Comparison of ENCODE assay signal across 21 cellular contexts in genomic region chr6:95517004-95517403, GRCh38.
DNase-seq lines count a peak whose midpoint lies in the region; ATAC-seq, FAIRE-seq and TF ChIP-seq lines count a peak whose summit lies in the region.
"Had no signal": no experiment of that assay in that cellular context is flagged by ENCODE, and none has a peak within 500 bp of the region (broad histone marks: within the 10 kb centered on the region; RNA-seq: fewer than 3 reads in every experiment).

No MANE protein-coding gene starts in this region.

- H3K4me3 ChIP-seq in HUES6 (ENCODE audit: low read depth, low read length) (no peak overlapping the region), H1 (ENCODE audit: extremely low read depth in 1 of 4, insufficient read depth in 2 of 4, low read depth in 3 of 4, low read length in 4 of 4) (no peak overlapping the region), trophoblast cell (ENCODE audit: low read depth, low read length) (no peak overlapping the region)
- H3K4me3 ChIP-seq: GM12878 had no signal

- no peaks in the 10 kb centered on the region for H3K36me3 ChIP-seq in HUES6 (ENCODE audit: control insufficient read depth, insufficient read depth, low read length)
- H3K36me3 ChIP-seq in H1 (ENCODE audit: control insufficient read depth in 2 of 4, insufficient read depth in 4 of 4, low read length in 3 of 4), result no peaks in the 10 kb centered on the region; a peak in 1 of 8 replicates
- H3K36me3 ChIP-seq in trophoblast cell (ENCODE audit: control insufficient read depth in 1 of 2, insufficient read depth in 2 of 2, low read length in 2 of 2), result no peaks in the 10 kb centered on the region
- H3K36me3 ChIP-seq: BE2C had no signal

- H4K20me1 ChIP-seq in H1 (replicated peaks in 1 of 2; ENCODE audit: control insufficient read depth in 1 of 2, insufficient read depth in 2 of 2, low read length in 2 of 2), result no peaks in the 10 kb centered on the region

- no peak overlapping the region for H2BK20ac ChIP-seq in H1 (ENCODE audit: low read length)

- H3K18ac ChIP-seq in H1 (ENCODE audit: extremely low read depth, low read length) (no peak overlapping the region), trophoblast cell (ENCODE audit: low read length) (no peak overlapping the region)

- WGBS in H1 (ENCODE audit: extremely low coverage in 1 of 2, insufficient coverage in 1 of 2, insufficient read length in 1 of 2, insufficient replicate concordance in 2 of 2, low coverage in 1 of 2, low lambda C conversion rate in 2 of 2, missing lambda C conversion rate in 1 of 2), 2 experiments, result 84% methylated on average over 2 of the region's 2 CpGs; no CpG with 5 or more reads in 1 of the 2 experiments
- no CpG with 5 or more reads among the region's 2 CpGs for WGBS in trophoblast cell (ENCODE audit: extremely low coverage, insufficient coverage, insufficient read length)

- H3K4ac ChIP-seq in H1 (replicated peaks; ENCODE audit: insufficient read length, low read depth, low read length), result no peak overlapping the region
- H3K4ac ChIP-seq in trophoblast cell (ENCODE audit: low read depth, low read length), result no peak overlapping the region

- H4K91ac ChIP-seq in H1 (replicated peaks; ENCODE audit: insufficient read length, low read length) (no peak overlapping the region), trophoblast cell (ENCODE audit: low read depth, low read length) (peak overlapping the region; percentile 35)

- no peak overlapping the region for H2AK5ac ChIP-seq in H1 (ENCODE audit: low read depth, low read length)
- no peak overlapping the region for H2AK5ac ChIP-seq in trophoblast cell (ENCODE audit: low read length)

- no peak for TF ChIP-seq POLR2A in H1 (IDR thresholded peaks at IDR 0.05; ENCODE audit: control extremely low read depth in 1 of 2, low read depth in 2 of 2, low read length in 2 of 2)

- TF ChIP-seq RAD21 in H1 (IDR thresholded peaks at IDR 0.05 in 1 of 2, conservative IDR thresholded peaks at IDR 0.05 in 1 of 2; ENCODE audit: low read depth in 2 of 2, low read length in 2 of 2), result no peak

- H3K27ac ChIP-seq in HUES6 (ENCODE audit: low read depth, low read length) (0 out of 2 replicates have a peak overlapping the region, but pooled peaks have one; percentile 80), H1 (ENCODE audit: low read depth, low read length) (peak overlapping the region; percentile 15; the same call in 1 of the 2 replicates), trophoblast cell (ENCODE audit: low read depth, low read length) (peak overlapping the region; percentile 47)

- no peak overlapping the region for H2BK120ac ChIP-seq in H1 (replicated peaks; ENCODE audit: low read depth, low read length)
- no peak overlapping the region for H2BK120ac ChIP-seq in trophoblast cell (ENCODE audit: insufficient read depth, low read length, poor library complexity)

- DNase-seq in ELF-1 (ENCODE audit: low read depth, low spot score) (peak; percentile 43), H1 (ENCODE audit: low read depth in 1 of 2, low spot score in 2 of 2) (no peak), trophoblast cell (no peak), nucleus accumbens (lab: John Stamatoyannopoulos, UW) (no peak), cerebellum (ENCODE audit: low spot score) (no peak), NCI-H1930 (lab: John Stamatoyannopoulos, UW) (no peak)
- DNase-seq: 8988T; ACHN; BE2C; C1 segment of cervical spinal cord; CD4-positive, CD25-positive, alpha-beta regulatory T cell; DMS79 treated with DMSO at 0.1 percent for 48 hours; HCEC 1CT; HFFc6; IMR-90; Karpas-422; KBM-7 had no signal

- peak overlapping the region; percentile 81 for H2BK12ac ChIP-seq in H1 (ENCODE audit: low read depth, low read length)
- no peak overlapping the region for H2BK12ac ChIP-seq in trophoblast cell (ENCODE audit: low read length)

- H3K4me1 ChIP-seq in HUES6 (ENCODE audit: control insufficient read depth, insufficient read depth, low read length), result peaks cover 33% of the 10 kb centered on the region
- H3K4me1 ChIP-seq in H1 (replicated peaks in 1 of 4; ENCODE audit: control insufficient read depth in 3 of 4, insufficient read depth in 4 of 4, low read length in 3 of 4), result peaks cover 0 to 7% (median 2%) of the 10 kb centered on the region in 4 experiments; a peak in 2 of 7 replicates
- peaks cover 3 to 6% of the 10 kb centered on the region in 2 experiments for H3K4me1 ChIP-seq in trophoblast cell (ENCODE audit: control insufficient read depth in 1 of 2, insufficient read depth in 2 of 2, low read length in 2 of 2)
- H3K4me1 ChIP-seq: BE2C had no signal

- no peaks in the 10 kb centered on the region for H3K79me2 ChIP-seq in H1 (ENCODE audit: control insufficient read depth in 1 of 2, insufficient read depth in 2 of 2, low read length in 2 of 2)
- H3K79me2 ChIP-seq in trophoblast cell (ENCODE audit: control insufficient read depth, insufficient read depth, low read length, poor library complexity), result no peaks in the 10 kb centered on the region

- H3K4me2 ChIP-seq in H1 (ENCODE audit: insufficient read depth in 1 of 2, low read depth in 2 of 2, low read length in 2 of 2) (no peak overlapping the region), trophoblast cell (ENCODE audit: low read length) (no peak overlapping the region)

- TF ChIP-seq EP300 in H1 (IDR thresholded peaks at IDR 0.05; ENCODE audit: borderline replicate concordance in 1 of 2, low read depth in 2 of 2, low read length in 2 of 2), result no peak

- CTCF ChIA-PET in H1 (lab: Charles Lee; ENCODE audit: partially characterized antibody), result no interaction called here

- H3K9me3 ChIP-seq in HUES6 (ENCODE audit: control insufficient read depth, insufficient read depth, low read depth, low read length) (no peaks in the 10 kb centered on the region), H1 (ENCODE audit: insufficient read depth in 2 of 2, low read depth in 1 of 2, low read length in 1 of 2) (no peaks in the 10 kb centered on the region), trophoblast cell (ENCODE audit: insufficient read depth, low read depth, low read length) (no peaks in the 10 kb centered on the region)
- H3K9me3 ChIP-seq: BE2C had no signal

- TF ChIP-seq CTCF in H1 (IDR thresholded peaks at IDR 0.05; ENCODE audit: control extremely low read depth in 1 of 3, insufficient read depth in 1 of 3, low read depth in 1 of 3, low read length in 3 of 3), result no peak

- H3K27me3 ChIP-seq in HUES6 (ENCODE audit: control insufficient read depth, insufficient read depth, low read length) (no peaks in the 10 kb centered on the region), H1 (replicated peaks in 1 of 4; ENCODE audit: control insufficient read depth in 3 of 4, extremely low read depth in 1 of 4, insufficient read depth in 3 of 4, low read length in 3 of 4) (no peaks in the 10 kb centered on the region), trophoblast cell (ENCODE audit: insufficient read depth, low read length) (no peaks in the 10 kb centered on the region)
- H3K27me3 ChIP-seq: BE2C had no signal

- H3K14ac ChIP-seq in H1 (ENCODE audit: insufficient read length) (no peak overlapping the region), trophoblast cell (ENCODE audit: low read length) (no peak overlapping the region)

- no peak for ATAC-seq in HG03175 (IDR thresholded peaks at IDR 0.05; ENCODE audit: unreplicated experiment)
- ATAC-seq: GM12878 had no signal

- no peak overlapping the region for H4K5ac ChIP-seq in H1 (ENCODE audit: insufficient read length, low read depth, low read length)

- H2BK5ac ChIP-seq in H1 (ENCODE audit: low read depth, low read length), result no peak overlapping the region
- no peak overlapping the region for H2BK5ac ChIP-seq in trophoblast cell (ENCODE audit: low read depth, low read length, poor library complexity)

- no peak overlapping the region for H2AFZ ChIP-seq in H1 (ENCODE audit: low read length)
- H2AFZ ChIP-seq in trophoblast cell (ENCODE audit: insufficient read depth, low read length, poor library complexity), result no peak overlapping the region

- H4K12ac ChIP-seq in trophoblast cell (ENCODE audit: low read depth, low read length), result no peak overlapping the region

- no peaks in the 10 kb centered on the region for H3K23me2 ChIP-seq in H1 (ENCODE audit: low read depth, low read length)

- H3K79me1 ChIP-seq in H1 (ENCODE audit: low read depth, low read length) (no peaks in the 10 kb centered on the region), trophoblast cell (ENCODE audit: low read length) (no peaks in the 10 kb centered on the region)

- H3K23ac ChIP-seq in H1 (ENCODE audit: insufficient read length), result no peak overlapping the region
- no peak overlapping the region for H3K23ac ChIP-seq in trophoblast cell (ENCODE audit: low read length)

- H3K56ac ChIP-seq in H1 (replicated peaks; ENCODE audit: insufficient read length, low read depth, low read length), result no peak overlapping the region

- peak overlapping the region; percentile 77; the same call in 1 of the 2 replicates for H2BK15ac ChIP-seq in H1 (ENCODE audit: low read length)

- H4K8ac ChIP-seq in H1 (ENCODE audit: extremely low read depth, insufficient read depth, low read length) (no peak overlapping the region), trophoblast cell (ENCODE audit: low read depth, low read length) (no peak overlapping the region)

- POLR2A ChIA-PET in H1 (lab: Charles Lee; ENCODE audit: partially characterized antibody), result no interaction called here

- FAIRE-seq in H1 (lab: Jason Lieb, UNC), result no peak
- FAIRE-seq: GM12878, H54 had no signal

- H3K9ac ChIP-seq in HUES6 (ENCODE audit: low read length) (peak overlapping the region; percentile 22), H1 (replicated peaks in 1 of 4; ENCODE audit: extremely low read depth in 1 of 4, low read depth in 3 of 4, low read length in 3 of 4) (no peak overlapping the region), trophoblast cell (ENCODE audit: low read length) (no peak overlapping the region)

TF ChIP-seq in H1, 55 proteins besides CTCF, POLR2A, EP300 and RAD21 (continues in another document):
- TF ChIP-seq YY1 (IDR thresholded peaks at IDR 0.05; ENCODE audit: low read depth, low read length), result no peak
- no peak for TF ChIP-seq GABPA (IDR thresholded peaks at IDR 0.05; ENCODE audit: borderline replicate concordance, insufficient read depth, low read length)
- no peak for TF ChIP-seq EGR1 (IDR thresholded peaks at IDR 0.05; ENCODE audit: borderline replicate concordance, low read depth, low read length)
- no peak for TF ChIP-seq TAF1 (IDR thresholded peaks at IDR 0.05; ENCODE audit: low read depth, low read length)
- no peak for TF ChIP-seq ATF3 (IDR thresholded peaks at IDR 0.05; ENCODE audit: insufficient read depth, low read depth, low read length)
- TF ChIP-seq KDM5A (IDR thresholded peaks at IDR 0.05; ENCODE audit: low read length), result no peak
- TF ChIP-seq SRF (IDR thresholded peaks at IDR 0.05; ENCODE audit: low read depth, low read length), result no peak
- TF ChIP-seq GTF2F1 (IDR thresholded peaks at IDR 0.05; ENCODE audit: borderline replicate concordance, low read depth, low read length), result no peak
- TF ChIP-seq TAF7 (optimal IDR thresholded peaks at IDR 0.05; ENCODE audit: borderline replicate concordance, low read depth, low read length), result no peak
- TF ChIP-seq KDM4A (IDR thresholded peaks at IDR 0.05; ENCODE audit: low read depth, low read length, severe bottlenecking), result no peak

Comparison
In these comparisons a context has a peak if more than half of its experiments do, and no peak if none do; other contexts are left out.
1. H3K27ac ChIP-seq: peak in every context shown above with its lines; median percentile 80 in HUES6; 47 in trophoblast cell; 15 in H1.